ENCODE assay signal across 8 cellular contexts in genomic region chr10:95374597-95375209, GRCh38.
DNase-seq lines count a peak whose midpoint lies in the region; ATAC-seq and TF ChIP-seq lines count a peak whose summit lies in the region.

No MANE protein-coding gene starts in this region.

- H3K4me1 ChIP-seq in body of pancreas: no peaks in the 10 kb centered on the region

- intact Hi-C loops in Right ventricle myocardium inferior (cut with DNase I): loop anchor here (1.0 to 5.0 kb wide), 3 partner anchors 38 to 227 kb away; no protein-coding TSS in a partner anchor
- intact Hi-C loops in cardiac septum (cut with DNase I): loop anchor here (1.0 to 10.0 kb wide), 3 partner anchors 56 to 490 kb away; no protein-coding TSS in a partner anchor
- intact Hi-C loops in body of pancreas (cut with DNase I): loop anchor here (10.0 kb wide), 1 partner anchor 230 kb away; no protein-coding TSS in a partner anchor

- peaks cover 0 to 1% of the 10 kb centered on the region in 2 donors for H3K36me3 ChIP-seq in body of pancreas (replicated peaks in 1 of 2; ENCODE audit: insufficient read depth in 1 of 2, low read depth in 2 of 2)

- peak; percentile 46 to 94 (median 85) for TF ChIP-seq CTCF in body of pancreas (IDR thresholded peaks at IDR 0.05)

- no peak overlapping the region for H3K27ac ChIP-seq in body of pancreas

- H3K4me3 ChIP-seq in body of pancreas: no peak overlapping the region

- no peak for TF ChIP-seq POLR2A in body of pancreas (IDR thresholded peaks at IDR 0.05)

- H3K27me3 ChIP-seq in body of pancreas: no peaks in the 10 kb centered on the region

- no peaks in the 10 kb centered on the region for H3K9me3 ChIP-seq in body of pancreas

- peak; percentile 76 for DNase-seq in Right ventricle myocardium inferior (ENCODE audit: missing footprints)
- DNase-seq in cardiac septum (ENCODE audit: low spot score): no peak
- peak; percentile 51 for DNase-seq in NCI-H1105 (lab: John Stamatoyannopoulos, UW)
- DNase-seq in SKM-1 treated with dmso at 0.1 percent for 144 hours (lab: John Stamatoyannopoulos, UW; ENCODE audit: unreplicated experiment): peak; percentile 79
- peak; percentile 74 to 81 (median 78) for DNase-seq in body of pancreas
- peak; percentile 93 for DNase-seq in inferior parietal cortex (ENCODE audit: extremely low spot score)
- peak; percentile 76 for DNase-seq in stimulated activated CD4-positive, alpha-beta T cell treated with anti-CD3 and anti-CD28 coated beads, Interleukin-15, amount 100 ng/mL, for 24 hours

- whole genome bisulfite sequencing in body of pancreas, 2 donors: 21 to 25% methylated on average over 5 of the region's 5 CpGs

- ATAC-seq in Right ventricle myocardium inferior (peak; percentile 84), HG02588 (IDR thresholded peaks at IDR 0.05; ENCODE audit: unreplicated experiment) (peak; percentile 74), body of pancreas (peak; percentile 92)
